Comparison of ENCODE assay signal across 1 cellular context in the genomic region with DNA sequence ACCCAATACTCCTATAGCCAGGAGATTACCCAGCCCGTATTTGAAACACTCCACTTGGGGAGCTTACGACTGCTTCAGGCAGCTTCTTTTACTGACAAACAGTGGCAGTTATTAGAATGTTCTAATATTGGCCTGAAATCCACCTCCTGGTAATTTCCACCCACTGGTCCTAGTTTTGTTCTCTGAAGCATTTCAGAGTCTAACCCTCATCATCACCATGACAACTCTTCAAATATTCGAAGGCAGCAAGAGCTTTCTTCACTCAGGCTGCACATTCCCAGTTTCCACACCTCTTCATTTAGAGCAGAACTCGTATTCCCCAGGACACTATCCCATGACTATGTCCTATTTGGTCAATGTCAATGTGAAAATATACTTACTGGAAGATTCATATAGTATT.
TF ChIP-seq lines count a peak whose summit lies in the region.

No MANE protein-coding gene starts in this region.

TF ChIP-seq in GM23338, 12 proteins besides CTCF, POLR2A, EP300 and RAD21:
- TF ChIP-seq, protein P1, sequence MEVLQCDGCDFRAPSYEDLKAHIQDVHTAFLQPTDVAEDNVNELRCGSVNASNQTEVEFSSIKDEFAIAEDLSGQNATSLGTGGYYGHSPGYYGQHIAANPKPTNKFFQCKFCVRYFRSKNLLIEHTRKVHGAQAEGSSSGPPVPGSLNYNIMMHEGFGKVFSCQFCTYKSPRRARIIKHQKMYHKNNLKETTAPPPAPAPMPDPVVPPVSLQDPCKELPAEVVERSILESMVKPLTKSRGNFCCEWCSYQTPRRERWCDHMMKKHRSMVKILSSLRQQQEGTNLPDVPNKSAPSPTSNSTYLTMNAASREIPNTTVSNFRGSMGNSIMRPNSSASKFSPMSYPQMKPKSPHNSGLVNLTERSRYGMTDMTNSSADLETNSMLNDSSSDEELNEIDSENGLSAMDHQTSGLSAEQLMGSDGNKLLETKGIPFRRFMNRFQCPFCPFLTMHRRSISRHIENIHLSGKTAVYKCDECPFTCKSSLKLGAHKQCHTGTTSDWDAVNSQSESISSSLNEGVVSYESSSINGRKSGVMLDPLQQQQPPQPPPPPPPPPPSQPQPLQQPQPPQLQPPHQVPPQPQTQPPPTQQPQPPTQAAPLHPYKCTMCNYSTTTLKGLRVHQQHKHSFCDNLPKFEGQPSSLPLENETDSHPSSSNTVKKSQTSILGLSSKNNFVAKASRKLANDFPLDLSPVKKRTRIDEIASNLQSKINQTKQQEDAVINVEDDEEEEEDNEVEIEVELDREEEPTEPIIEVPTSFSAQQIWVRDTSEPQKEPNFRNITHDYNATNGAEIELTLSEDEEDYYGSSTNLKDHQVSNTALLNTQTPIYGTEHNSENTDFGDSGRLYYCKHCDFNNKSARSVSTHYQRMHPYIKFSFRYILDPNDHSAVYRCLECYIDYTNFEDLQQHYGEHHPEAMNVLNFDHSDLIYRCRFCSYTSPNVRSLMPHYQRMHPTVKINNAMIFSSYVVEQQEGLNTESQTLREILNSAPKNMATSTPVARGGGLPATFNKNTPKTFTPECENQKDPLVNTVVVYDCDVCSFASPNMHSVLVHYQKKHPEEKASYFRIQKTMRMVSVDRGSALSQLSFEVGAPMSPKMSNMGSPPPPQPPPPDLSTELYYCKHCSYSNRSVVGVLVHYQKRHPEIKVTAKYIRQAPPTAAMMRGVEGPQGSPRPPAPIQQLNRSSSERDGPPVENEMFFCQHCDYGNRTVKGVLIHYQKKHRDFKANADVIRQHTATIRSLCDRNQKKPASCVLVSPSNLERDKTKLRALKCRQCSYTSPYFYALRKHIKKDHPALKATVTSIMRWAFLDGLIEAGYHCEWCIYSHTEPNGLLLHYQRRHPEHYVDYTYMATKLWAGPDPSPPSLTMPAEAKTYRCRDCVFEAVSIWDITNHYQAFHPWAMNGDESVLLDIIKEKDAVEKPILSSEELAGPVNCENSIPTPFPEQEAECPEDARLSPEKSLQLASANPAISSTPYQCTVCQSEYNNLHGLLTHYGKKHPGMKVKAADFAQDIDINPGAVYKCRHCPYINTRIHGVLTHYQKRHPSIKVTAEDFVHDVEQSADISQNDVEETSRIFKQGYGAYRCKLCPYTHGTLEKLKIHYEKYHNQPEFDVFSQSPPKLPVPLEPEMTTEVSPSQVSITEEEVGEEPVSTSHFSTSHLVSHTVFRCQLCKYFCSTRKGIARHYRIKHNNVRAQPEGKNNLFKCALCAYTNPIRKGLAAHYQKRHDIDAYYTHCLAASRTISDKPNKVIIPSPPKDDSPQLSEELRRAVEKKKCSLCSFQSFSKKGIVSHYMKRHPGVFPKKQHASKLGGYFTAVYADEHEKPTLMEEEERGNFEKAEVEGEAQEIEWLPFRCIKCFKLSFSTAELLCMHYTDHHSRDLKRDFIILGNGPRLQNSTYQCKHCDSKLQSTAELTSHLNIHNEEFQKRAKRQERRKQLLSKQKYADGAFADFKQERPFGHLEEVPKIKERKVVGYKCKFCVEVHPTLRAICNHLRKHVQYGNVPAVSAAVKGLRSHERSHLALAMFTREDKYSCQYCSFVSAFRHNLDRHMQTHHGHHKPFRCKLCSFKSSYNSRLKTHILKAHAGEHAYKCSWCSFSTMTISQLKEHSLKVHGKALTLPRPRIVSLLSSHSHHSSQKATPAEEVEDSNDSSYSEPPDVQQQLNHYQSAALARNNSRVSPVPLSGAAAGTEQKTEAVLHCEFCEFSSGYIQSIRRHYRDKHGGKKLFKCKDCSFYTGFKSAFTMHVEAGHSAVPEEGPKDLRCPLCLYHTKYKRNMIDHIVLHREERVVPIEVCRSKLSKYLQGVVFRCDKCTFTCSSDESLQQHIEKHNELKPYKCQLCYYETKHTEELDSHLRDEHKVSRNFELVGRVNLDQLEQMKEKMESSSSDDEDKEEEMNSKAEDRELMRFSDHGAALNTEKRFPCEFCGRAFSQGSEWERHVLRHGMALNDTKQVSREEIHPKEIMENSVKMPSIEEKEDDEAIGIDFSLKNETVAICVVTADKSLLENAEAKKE (CRISPR knock-in tag; IDR thresholded peaks at IDR 0.05): no peak
- TF ChIP-seq POLR2AphosphoS5 (IDR thresholded peaks at IDR 0.05; ENCODE audit: low read depth): no peak
- no peak for TF ChIP-seq ZNF331 (CRISPR knock-in tag; IDR thresholded peaks at IDR 0.05; ENCODE audit: low read depth)
- TF ChIP-seq CREB1 (CRISPR knock-in tag; IDR thresholded peaks at IDR 0.05; ENCODE audit: low read depth): no peak
- no peak for TF ChIP-seq STAT1 (IDR thresholded peaks at IDR 0.05; ENCODE audit: unreplicated experiment)
- no peak for TF ChIP-seq ZNF114 (CRISPR knock-in tag; IDR thresholded peaks at IDR 0.05)
- no peak for TF ChIP-seq NANOG (IDR thresholded peaks at IDR 0.05; ENCODE audit: borderline replicate concordance)
- no peak for TF ChIP-seq EZH2phosphoT487 (IDR thresholded peaks at IDR 0.05; ENCODE audit: unreplicated experiment)
